In the genomic region with DNA sequence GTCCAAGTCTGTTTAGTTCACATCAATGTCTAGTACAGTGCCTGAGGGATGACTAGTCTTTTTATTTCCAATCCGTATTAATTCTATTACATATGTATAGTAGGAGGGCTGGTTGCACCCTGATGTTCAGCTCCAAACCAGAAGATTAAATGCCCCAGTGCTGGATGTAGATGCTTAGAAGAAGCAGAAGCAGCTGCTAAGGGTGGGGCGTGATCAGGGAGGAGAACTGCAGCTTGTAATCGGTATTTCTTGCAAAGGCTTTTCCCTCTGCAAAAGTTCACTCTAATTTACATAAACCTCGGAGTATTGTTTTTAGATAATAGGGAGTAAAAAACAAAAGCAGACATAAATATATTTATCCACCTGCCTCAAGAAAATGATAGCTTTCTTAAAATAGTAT, we compare ENCODE assay signal across 11 cellular contexts.
DNase-seq lines count a peak whose midpoint lies in the region; ATAC-seq, FAIRE-seq and TF ChIP-seq lines count a peak whose summit lies in the region.
"Had no signal": no experiment of that assay in that cellular context is flagged by ENCODE, and none has a peak within 500 bp of the region (broad histone marks: within the 10 kb centered on the region; RNA-seq: fewer than 3 reads in every experiment).

No MANE protein-coding gene starts in this region.

- H3F3A ChIP-seq in GM23338 (replicated peaks; ENCODE audit: low read depth), result no peaks in the 10 kb centered on the region

- ATAC-seq in GM18907 (IDR thresholded peaks at IDR 0.05; ENCODE audit: unreplicated experiment) (peak; percentile 19), HG02759 (IDR thresholded peaks at IDR 0.05; ENCODE audit: unreplicated experiment) (peak; percentile 25), GM23338 (no peak)
- peak; percentile 27 to 31 for ATAC-seq in naive thymus-derived CD8-positive, alpha-beta T cell

- H3K4me1 Mint-ChIP-seq in naive thymus-derived CD8-positive, alpha-beta T cell, result peaks cover 33 to 70% (median 60%) of the 10 kb centered on the region in 4 donors
- H3K4me1 Mint-ChIP-seq in GM23338, result no peaks in the 10 kb centered on the region; the same call in 2 of the 3 replicates
- H3K4me1 Mint-ChIP-seq in Caco-2 (ENCODE audit: low read depth, unreplicated experiment), result no peaks in the 10 kb centered on the region

- H3K27me3 ChIP-seq in Peyer's patch (no peaks in the 10 kb centered on the region), GM23338 (ENCODE audit: insufficient read depth) (no peaks in the 10 kb centered on the region), Caco-2 (replicated peaks; ENCODE audit: control insufficient read depth, insufficient read depth, low read length) (no peaks in the 10 kb centered on the region)
- H3K27me3 ChIP-seq: esophagus squamous epithelium had no signal

- no peaks in the 10 kb centered on the region for H3K79me2 ChIP-seq in GM23338 (replicated peaks; ENCODE audit: insufficient read depth)

- no peaks in the 10 kb centered on the region for H3K36me3 ChIP-seq in Peyer's patch
- no peaks in the 10 kb centered on the region for H3K36me3 ChIP-seq in kidney (ENCODE audit: control insufficient read depth in 1 of 2, insufficient read depth in 2 of 2, low read length in 2 of 2)
- H3K36me3 ChIP-seq in GM23338 (ENCODE audit: insufficient read depth), result no peaks in the 10 kb centered on the region
- no peaks in the 10 kb centered on the region for H3K36me3 ChIP-seq in Caco-2 (ENCODE audit: control insufficient read depth, insufficient read depth, low read length)
- H3K36me3 ChIP-seq: esophagus squamous epithelium had no signal

- no peak overlapping the region for H3K9ac ChIP-seq in kidney (ENCODE audit: low read length in 2 of 2)

- TF ChIP-seq CTCF in Peyer's patch (IDR thresholded peaks at IDR 0.05), result no peak
- TF ChIP-seq CTCF in kidney (IDR thresholded peaks at IDR 0.05; ENCODE audit: borderline replicate concordance, extremely low read depth, insufficient read depth), result no peak
- TF ChIP-seq CTCF in GM23338 (conservative IDR thresholded peaks at IDR 0.05; ENCODE audit: low read depth in 2 of 2), result no peak
- TF ChIP-seq CTCF in Caco-2 (IDR thresholded peaks at IDR 0.05; ENCODE audit: insufficient read depth in 1 of 2, low read depth in 1 of 2, low read length in 1 of 2, severe bottlenecking in 1 of 2, unreplicated experiment in 1 of 2), result no peak

- FAIRE-seq in kidney (lab: Jason Lieb, UNC), result no peak

- H3K4me2 ChIP-seq in GM23338, result no peak overlapping the region

- no peak overlapping the region for H2AFZ ChIP-seq in GM23338

- no peak for TF ChIP-seq POLR2A in Peyer's patch (IDR thresholded peaks at IDR 0.05)

- H3K9me3 Mint-ChIP-seq in naive thymus-derived CD8-positive, alpha-beta T cell, result no peaks in the 10 kb centered on the region
- H3K9me3 Mint-ChIP-seq in GM23338, result no peaks in the 10 kb centered on the region
- no peaks in the 10 kb centered on the region for H3K9me3 Mint-ChIP-seq in Caco-2 (ENCODE audit: unreplicated experiment)

- H3K27ac Mint-ChIP-seq in naive thymus-derived CD8-positive, alpha-beta T cell, result peak overlapping the region; percentile 89 to 98 (median 97)
- H3K27ac Mint-ChIP-seq in GM23338 (no peak overlapping the region), Caco-2 (ENCODE audit: unreplicated experiment) (no peak overlapping the region)

- H3K27ac ChIP-seq in Peyer's patch (peak overlapping the region; percentile 62 to 81 (median 74)), kidney (ENCODE audit: low read depth in 2 of 2, low read length in 2 of 2) (no peak overlapping the region), GM23338 (ENCODE audit: low read depth) (no peak overlapping the region)

- intact Hi-C loops in kidney (cut with DNase I), result no loop called here
- intact Hi-C loops in Caco-2 (cut with micrococcal nuclease; ENCODE audit: unreplicated experiment), result no loop called here

- no peaks in the 10 kb centered on the region for H4K20me1 ChIP-seq in GM23338 (replicated peaks; ENCODE audit: insufficient read depth)

- CTCF ChIA-PET in Caco-2 (lab: Charles Lee), result no interaction called here

- POLR2A ChIA-PET in naive thymus-derived CD8-positive, alpha-beta T cell (lab: Charles Lee), result interaction anchor here (0.5 to 11.5 kb wide), 15 partner anchors 8 to 204 kb away, joined by 3 to 128 read pairs (median 4); a partner anchor contains a TSS
- POLR2A ChIA-PET in Caco-2 (lab: Charles Lee), result no interaction called here

- DNase-seq in Peyer's patch (peak in 2 of 3 donors; percentile 64 to 76), kidney (no peak), GM23338 (ENCODE audit: low spot score) (no peak), GDM1 (lab: John Stamatoyannopoulos, UW) (no peak), Caco-2 (no peak)
- peak in 1 of 10 donors; percentile 31 for DNase-seq in naive thymus-derived CD8-positive, alpha-beta T cell
- DNase-seq: esophagus squamous epithelium, left cardiac atrium, NCI-H1436 treated with DMSO at 0.1 percent for 48 hours had no signal

- H3K4me3 ChIP-seq in Peyer's patch (no peak overlapping the region), kidney (ENCODE audit: low read length in 2 of 2) (no peak overlapping the region), GM23338 (no peak overlapping the region), Caco-2 (ENCODE audit: low read depth, low read length) (no peak overlapping the region)
- H3K4me3 ChIP-seq: esophagus squamous epithelium had no signal

- H3K4me3 Mint-ChIP-seq in naive thymus-derived CD8-positive, alpha-beta T cell, result peak overlapping the region; percentile 48 to 86 (median 79)
- H3K4me3 Mint-ChIP-seq in GM23338 (no peak overlapping the region), Caco-2 (ENCODE audit: unreplicated experiment) (no peak overlapping the region)

- no peaks in the 10 kb centered on the region for H3K9me3 ChIP-seq in Peyer's patch
- no peaks in the 10 kb centered on the region for H3K9me3 ChIP-seq in kidney (ENCODE audit: control insufficient read depth in 1 of 2, low read length in 2 of 2)
- no peaks in the 10 kb centered on the region for H3K9me3 ChIP-seq in Caco-2
- H3K9me3 ChIP-seq: esophagus squamous epithelium had no signal

- H3K4me1 ChIP-seq in Peyer's patch (peaks cover 0 to 16% (median 0%) of the 10 kb centered on the region in 4 donors), kidney (ENCODE audit: control insufficient read depth in 1 of 2, insufficient read depth in 1 of 2, low read depth in 1 of 2, low read length in 2 of 2) (no peaks in the 10 kb centered on the region), GM23338 (ENCODE audit: insufficient read depth) (0 out of 2 replicates have a peak, but pooled peaks cover 5% of the 10 kb centered on the region), Caco-2 (no peaks in the 10 kb centered on the region)
- H3K4me1 ChIP-seq: esophagus squamous epithelium had no signal

- no peaks in the 10 kb centered on the region for H3K9me2 ChIP-seq in GM23338 (ENCODE audit: insufficient read depth)

- H3K27me3 Mint-ChIP-seq in naive thymus-derived CD8-positive, alpha-beta T cell, result no peaks in the 10 kb centered on the region
- H3K27me3 Mint-ChIP-seq in GM23338 (ENCODE audit: insufficient read depth, low read depth, poor library complexity) (no peaks in the 10 kb centered on the region), Caco-2 (ENCODE audit: insufficient read depth, unreplicated experiment) (no peaks in the 10 kb centered on the region)

- H3K36me3 Mint-ChIP-seq in naive thymus-derived CD8-positive, alpha-beta T cell, result peaks cover 0 to 2% (median 0%) of the 10 kb centered on the region in 3 donors
- no peaks in the 10 kb centered on the region for H3K36me3 Mint-ChIP-seq in GM23338 (ENCODE audit: low read depth)
- H3K36me3 Mint-ChIP-seq in Caco-2 (ENCODE audit: insufficient read depth, unreplicated experiment), result no peaks in the 10 kb centered on the region

- no TSS peak for BruUV-seq in Caco-2 (replicated peaks; lab: Mats Ljungman, UMichigan)

Comparison
In these comparisons a context has a peak if more than half of its experiments do, and no peak if none do; other contexts are left out.
1. DNase-seq: peak in Peyer's patch (2 of 3); none in kidney (single experiment), GM23338 (single experiment), GDM1 (single experiment) and Caco-2 (0 of 2).
2. H3K27ac ChIP-seq: peak in Peyer's patch (4 of 4); none in kidney (0 of 2) and GM23338 (single experiment).
3. H3K27ac Mint-ChIP-seq: peak in naive thymus-derived CD8-positive, alpha-beta T cell (10 of 10); none in GM23338 (single experiment) and Caco-2 (single experiment).
4. H3K4me3 Mint-ChIP-seq: peak in naive thymus-derived CD8-positive, alpha-beta T cell (10 of 10); none in GM23338 (single experiment) and Caco-2 (single experiment).